In the genomic region with DNA sequence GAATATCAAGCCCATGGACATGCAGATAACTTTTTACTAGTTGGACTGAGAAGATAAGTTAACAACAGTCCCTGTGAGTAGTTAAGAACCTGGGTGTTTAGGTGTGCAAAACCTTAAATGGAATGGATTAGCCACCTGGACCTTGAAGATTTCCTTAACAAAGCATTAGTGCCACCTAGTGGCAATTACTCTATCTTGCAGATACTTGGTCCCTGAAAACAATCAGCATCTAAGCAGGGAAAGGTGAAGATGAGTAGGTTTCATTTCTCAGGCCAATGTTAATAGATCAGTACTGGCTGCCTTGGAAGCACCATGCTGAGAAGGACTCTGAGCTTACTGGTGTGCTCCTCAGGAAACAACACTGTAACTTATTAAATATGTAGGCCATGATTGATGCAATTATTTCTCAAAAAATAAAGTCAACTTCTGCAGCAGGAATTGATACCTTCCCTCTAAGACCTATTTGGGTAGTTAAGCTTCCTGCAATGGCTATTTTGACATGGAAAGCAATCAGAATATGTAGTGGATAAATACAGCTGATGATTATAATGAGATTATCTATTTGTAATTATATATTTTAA, we compare ENCODE assay signal across 8 cellular contexts.
DNase-seq lines count a peak whose midpoint lies in the region; ATAC-seq and TF ChIP-seq lines count a peak whose summit lies in the region.

No MANE protein-coding gene starts in this region.

- TF ChIP-seq CTCF in WI38 (IDR thresholded peaks at IDR 0.05; ENCODE audit: low read depth, low read length), result peak; percentile 41; the same call in 1 of the 2 replicates
- TF ChIP-seq CTCF in heart left ventricle (IDR thresholded peaks at IDR 0.05), result peak; percentile 66 to 86 (median 80)

- peak; percentile 4 for DNase-seq in COLO668 (lab: John Stamatoyannopoulos, UW; ENCODE audit: unreplicated experiment)
- peak; percentile 49 for DNase-seq in NCI-H2081 treated with DMSO at 0.1 percent for 48 hours (lab: John Stamatoyannopoulos, UW)
- no peak for DNase-seq in heart left ventricle
- DNase-seq in retina, result peak; percentile 16
- DNase-seq in HuH-7.5 (ENCODE audit: low spot score), result no peak

- H3K4me3 ChIP-seq in WI38 (ENCODE audit: low read depth, low read length) (no peak overlapping the region), heart left ventricle (no peak overlapping the region)

- no peak overlapping the region for H3K27ac ChIP-seq in heart left ventricle

- no peaks in the 10 kb centered on the region for H3K36me3 ChIP-seq in heart left ventricle

- ATAC-seq in GM18861 (IDR thresholded peaks at IDR 0.05; ENCODE audit: unreplicated experiment) (peak; percentile 84), HG03039 (IDR thresholded peaks at IDR 0.05; ENCODE audit: unreplicated experiment) (peak; percentile 76), heart left ventricle (peak in 3 of 4 donors; percentile 41 to 64 (median 54))

- no peaks in the 10 kb centered on the region for H3K27me3 ChIP-seq in heart left ventricle

- H3K4me1 ChIP-seq in heart left ventricle, result peaks cover 0 to 4% (median 0%) of the 10 kb centered on the region in 12 donors

- intact Hi-C loops in heart left ventricle (cut with DNase I), result loop anchor here (2.0 to 10.0 kb wide), 7 partner anchors 151 to 812 kb away; partner anchors contain the start of gene DAZL (in 2 of the 10)

- TF ChIP-seq POLR2A in heart left ventricle (IDR thresholded peaks at IDR 0.05), result no peak

- H3K9me3 ChIP-seq in heart left ventricle, result peaks cover 0 to 7% (median 0%) of the 10 kb centered on the region in 12 donors

Comparison
In these comparisons a context has a peak if more than half of its experiments do, and no peak if none do; other contexts are left out.
1. DNase-seq: peak in COLO668 (single experiment), NCI-H2081 treated with DMSO at 0.1 percent for 48 hours (single experiment) and retina (single experiment); none in heart left ventricle (0 of 5) and HuH-7.5 (single experiment).
2. Peak in every context shown above with its lines, with median percentiles within 50 percentile points of each other: ATAC-seq.